Comparison of ENCODE assay signal across 16 cellular contexts in genomic region chr10:68083953-68084352, GRCh38. TPM values are rescaled to one million over a fixed set of nuclear protein-coding genes. Genes with fewer than 3 reads are reported as not detected.
A peak's percentile ranks its signal among the peaks of the same experiment; 100 is the strongest.
DNase-seq lines count a peak whose midpoint lies in the region; ATAC-seq and TF ChIP-seq lines count a peak whose summit lies in the region.
"Had no signal": no experiment of that assay in that cellular context is flagged by ENCODE, and none has a peak within 500 bp of the region (broad histone marks: within the 10 kb centered on the region; RNA-seq: fewer than 3 reads in every experiment).

No MANE protein-coding gene starts in this region.

- H3K4me1 Mint-ChIP-seq in natural killer cell treated with Interleukin-12 subunit alpha and Interleukin-12 subunit beta and Interleukin-15 and Interleukin-18, amount 100 ng/mL, for 72 hours (ENCODE audit: low read depth in 2 of 2), result peaks cover 5 to 13% of the 10 kb centered on the region in 2 donors

- H3K27me3 Mint-ChIP-seq in natural killer cell treated with Interleukin-12 subunit alpha and Interleukin-12 subunit beta and Interleukin-15 and Interleukin-18, amount 100 ng/mL, for 72 hours, result peaks cover 14 to 16% of the 10 kb centered on the region in 2 donors
- H3K27me3 Mint-ChIP-seq: IgD-negative memory B cell had no signal

- no peaks in the 10 kb centered on the region for H3K9me3 Mint-ChIP-seq in natural killer cell treated with Interleukin-12 subunit alpha and Interleukin-12 subunit beta and Interleukin-15 and Interleukin-18, amount 100 ng/mL, for 72 hours
- H3K9me3 Mint-ChIP-seq: IgD-negative memory B cell had no signal

- CTCF ChIA-PET in PC-9 (lab: Charles Lee), result interaction anchor here (0.6 to 1.6 kb wide), 4 partner anchors 13 to 667 kb away, joined by 3 to 6 read pairs (median 4); no protein-coding TSS in a partner anchor

- no peak overlapping the region for H3K4me3 Mint-ChIP-seq in natural killer cell treated with Interleukin-12 subunit alpha and Interleukin-12 subunit beta and Interleukin-15 and Interleukin-18, amount 100 ng/mL, for 72 hours
- H3K4me3 Mint-ChIP-seq: IgD-negative memory B cell had no signal

- POLR2A ChIA-PET in PC-9 (lab: Charles Lee; ENCODE audit: unreplicated experiment), result interaction anchor here (0.7 kb wide), 2 partner anchors 13 to 125 kb away, joined by 5 to 20 read pairs; no protein-coding TSS in a partner anchor

- no peaks in the 10 kb centered on the region for H3K27me3 ChIP-seq in GM23248 (replicated peaks; ENCODE audit: insufficient read depth)
- H3K27me3 ChIP-seq in PC-9 (ENCODE audit: insufficient read depth, low read depth), result no peaks in the 10 kb centered on the region
- no peaks in the 10 kb centered on the region for H3K27me3 ChIP-seq in gastrocnemius medialis

- no TSS peak for BruUV-seq in PC-9 (replicated peaks; lab: Mats Ljungman, UMichigan)

- no peak for DNase-seq in GM23248
- DNase-seq in PC-9, result no peak
- peak in 2 of 61 donors; percentile 17 to 43 for DNase-seq in caudate nucleus (lab: John Stamatoyannopoulos, UW)
- no peak for DNase-seq in gastrocnemius medialis
- DNase-seq in G401 (ENCODE audit: low spot score), result no peak
- DNase-seq in natural killer cell treated with Interleukin-12 subunit alpha and Interleukin-12 subunit beta and Interleukin-15 and Interleukin-18, amount 100 ng/mL, for 72 hours (ENCODE audit: low spot score), result no peak
- no peak for DNase-seq in DMS 273 treated with DMSO at 0.1 percent for 48 hours (lab: John Stamatoyannopoulos, UW)
- DNase-seq: C1 segment of cervical spinal cord, DMS153, EL, MV-4-11, NCI-H1436, NCI-H2029 treated with DMSO at 0.1 percent for 48 hours, NCI-H510A, SHP77 treated with DMSO at 0.1 percent for 48 hours had no signal

- no peak overlapping the region for H3K27ac Mint-ChIP-seq in natural killer cell treated with Interleukin-12 subunit alpha and Interleukin-12 subunit beta and Interleukin-15 and Interleukin-18, amount 100 ng/mL, for 72 hours
- H3K27ac Mint-ChIP-seq: IgD-negative memory B cell had no signal

- in situ Hi-C loops in GM23248 (cut with MboI), result loop anchor here (10.0 kb wide), 1 partner anchor 221 kb away; no protein-coding TSS in a partner anchor
- in situ Hi-C loops in gastrocnemius medialis (cut with MboI; ENCODE audit: low sequenced_read_pairs in 4 of 4), result no loop called here
- in situ Hi-C loops in G401 (cut with HindIII; ENCODE audit: low sequenced_read_pairs), result no loop called here

- H3K4me2 ChIP-seq in GM23248 (ENCODE audit: unreplicated experiment), result peak overlapping the region; percentile 56
- peak overlapping the region; percentile 17; the same call in 1 of the 2 replicates for H3K4me2 ChIP-seq in PC-9

- ATAC-seq in gastrocnemius medialis, result peak in 1 of 2 donors; percentile 50
- no peak for ATAC-seq in natural killer cell treated with Interleukin-12 subunit alpha and Interleukin-12 subunit beta and Interleukin-15 and Interleukin-18, amount 100 ng/mL, for 72 hours

- no peaks in the 10 kb centered on the region for H3K9me3 ChIP-seq in GM23248 (ENCODE audit: low read depth)
- no peaks in the 10 kb centered on the region for H3K9me3 ChIP-seq in PC-9 (ENCODE audit: insufficient read depth, low read depth)
- H3K9me3 ChIP-seq in gastrocnemius medialis, result no peaks in the 10 kb centered on the region

- no peaks in the 10 kb centered on the region for H3K36me3 Mint-ChIP-seq in natural killer cell treated with Interleukin-12 subunit alpha and Interleukin-12 subunit beta and Interleukin-15 and Interleukin-18, amount 100 ng/mL, for 72 hours
- H3K36me3 Mint-ChIP-seq: IgD-negative memory B cell had no signal

- H3K79me2 ChIP-seq in GM23248 (ENCODE audit: insufficient read depth), result peaks cover 5% of the 10 kb centered on the region; the same call in 1 of the 2 replicates
- H3K79me2 ChIP-seq in PC-9 (ENCODE audit: low read depth), result peaks cover 12% of the 10 kb centered on the region

- H3K36me3 ChIP-seq in GM23248 (ENCODE audit: low read depth) (no peaks in the 10 kb centered on the region), PC-9 (ENCODE audit: low read depth) (no peaks in the 10 kb centered on the region), gastrocnemius medialis (no peaks in the 10 kb centered on the region)

- H3K9me2 ChIP-seq in GM23248 (ENCODE audit: insufficient read depth), result no peaks in the 10 kb centered on the region
- no peaks in the 10 kb centered on the region for H3K9me2 ChIP-seq in PC-9 (ENCODE audit: insufficient read depth)

- H3K4me3 ChIP-seq in GM23248 (no peak overlapping the region), PC-9 (no peak overlapping the region), gastrocnemius medialis (no peak overlapping the region)

- H3K27ac ChIP-seq in GM23248, result peak overlapping the region; percentile 58
- peak overlapping the region; percentile 40 for H3K27ac ChIP-seq in PC-9
- H3K27ac ChIP-seq in caudate nucleus (ENCODE audit: low read depth, low read length), result peak overlapping the region; percentile 69
- peak overlapping the region; percentile 53 to 94 (median 64) for H3K27ac ChIP-seq in gastrocnemius medialis

- peaks cover 39% of the 10 kb centered on the region for H3F3A ChIP-seq in GM23248 (ENCODE audit: insufficient read depth)
- peaks cover 35% of the 10 kb centered on the region for H3F3A ChIP-seq in PC-9 (ENCODE audit: insufficient read depth, low read depth)

- H2AFZ ChIP-seq in GM23248 (peak overlapping the region; percentile 56), PC-9 (peak overlapping the region; percentile 54)

- H3K4me1 ChIP-seq in GM23248 (ENCODE audit: insufficient read depth), result peaks cover 61% of the 10 kb centered on the region
- peaks cover 56% of the 10 kb centered on the region for H3K4me1 ChIP-seq in PC-9 (replicated peaks; ENCODE audit: insufficient read depth)
- H3K4me1 ChIP-seq in gastrocnemius medialis, result peaks cover 37 to 43% of the 10 kb centered on the region in 2 donors

- intact Hi-C loops in PC-9 (cut with micrococcal nuclease; ENCODE audit: unreplicated experiment), result loop anchor here (1.0 kb wide), 1 partner anchor 124 kb away; no protein-coding TSS in a partner anchor
- intact Hi-C loops in gastrocnemius medialis (cut with DNase I; ENCODE audit: low total_unique reads), result loop anchor here (1.0 kb wide), 1 partner anchor 72 kb away; no protein-coding TSS in a partner anchor

- TF ChIP-seq POLR2A in gastrocnemius medialis (IDR thresholded peaks at IDR 0.05), result no peak

- H4K20me1 ChIP-seq in GM23248 (ENCODE audit: insufficient read depth) (no peaks in the 10 kb centered on the region), PC-9 (ENCODE audit: insufficient read depth) (no peaks in the 10 kb centered on the region)

- WGBS in GM23248 (ENCODE audit: low coverage in 1 of 2, low lambda C conversion rate in 2 of 2, missing lambda C conversion rate in 2 of 2), 2 experiments, result 0 to 5% methylated on average over 1 of the region's 1 CpG

- peak overlapping the region; percentile 51 for H3K9ac ChIP-seq in GM23248

- TF ChIP-seq CTCF in PC-9 (conservative IDR thresholded peaks at IDR 0.05) (no peak), gastrocnemius medialis (IDR thresholded peaks at IDR 0.05 in 4 of 5, conservative IDR thresholded peaks at IDR 0.05 in 1 of 5) (no peak)

RNA-seq across cellular contexts. Expression of gene HERC4, which starts 8.9 kb away (rescaled TPM):
- 228 and 289 TPM in 2 replicates for total RNA-seq in GM23248 (2014; rRNA removed; shearing (Covaris generic))
- polyA plus RNA-seq in GM23248 (2016; fragmentation: Nextera tagmentation; extraction: Ambion mirVana), result 116 and 127 TPM in 2 replicates
- total RNA-seq in PC-9 (2021) (115 and 116 TPM in 2 replicates), gastrocnemius medialis (10 to 100 TPM; 12.8 to 25.2 (median 13.1) TPM)
- 15.4 and 16.2 TPM in 2 replicates for total RNA-seq in G401 (2014; rRNA removed; shearing (Covaris generic))
- 10 to 100 TPM; 61.2 to 80.4 TPM for total RNA-seq in natural killer cell treated with Interleukin-12 subunit alpha and Interleukin-12 subunit beta and Interleukin-15 and Interleukin-18, amount 100 ng/mL, for 72 hours

RNA-seq across cellular contexts. Expression of gene MYPN, which starts 25.3 kb away (rescaled TPM):
- 14.5 and 20.0 TPM in 2 replicates for total RNA-seq in GM23248 (2014; rRNA removed; shearing (Covaris generic))
- 8.8 and 9.2 TPM in 2 replicates for polyA plus RNA-seq in GM23248 (2016; fragmentation: Nextera tagmentation; extraction: Ambion mirVana)
- total RNA-seq in PC-9 (2021), result 3.9 and 4.1 TPM in 2 replicates
- 100 to 1,000 TPM; 118 to 342 (median 193) TPM for total RNA-seq in gastrocnemius medialis
- 0.06 TPM in 1 of 2 replicates, not detected in the other for total RNA-seq in G401 (2014; rRNA removed; shearing (Covaris generic))
- total RNA-seq in natural killer cell treated with Interleukin-12 subunit alpha and Interleukin-12 subunit beta and Interleukin-15 and Interleukin-18, amount 100 ng/mL, for 72 hours, result under 1 TPM in 1 of 2 donors, not detected in 1; 0.05 TPM
- polyA plus RNA-seq: IgD-negative memory B cell had no signal
